In genomic region chr5:128252196-128252595, GRCh38 we compare ENCODE assay signal across 1 cellular context.
TF ChIP-seq lines count a peak whose summit lies in the region.

No MANE protein-coding gene starts in this region.

TF ChIP-seq in IMR-90, 13 proteins besides CTCF, POLR2A, EP300 and RAD21 (continued from another document):
- TF ChIP-seq CHD1 (IDR thresholded peaks at IDR 0.05; ENCODE audit: low read depth, low read length) (no peak), MAZ (IDR thresholded peaks at IDR 0.05; ENCODE audit: borderline replicate concordance, low read depth, low read length) (no peak), CEBPB (IDR thresholded peaks at IDR 0.05; ENCODE audit: low read depth, low read length) (no peak), NFE2L2 (IDR thresholded peaks at IDR 0.05; ENCODE audit: low read depth, low read length) (no peak), MAFK (IDR thresholded peaks at IDR 0.05; ENCODE audit: low read depth, low read length) (no peak), BHLHE40 (IDR thresholded peaks at IDR 0.05; ENCODE audit: low read depth, low read length) (no peak)
